ENCODE assay signal across 29 cellular contexts in genomic region chr6:50362706-50363105, GRCh38.
"Had no signal": no experiment of that assay in that cellular context is flagged by ENCODE, and none has a peak within 500 bp of the region (broad histone marks: within the 10 kb centered on the region; RNA-seq: fewer than 3 reads in every experiment).

No MANE protein-coding gene starts in this region.

- H3K27ac ChIP-seq: SK-N-MC, VCaP had no signal

- DNase-seq: activated CD4-positive, alpha-beta memory T cell treated with anti-CD3 and anti-CD28 coated beads, Interleukin-2, amount 10 ng/mL, durations not matched to agents 7 days and 5 days; activated CD4-positive, alpha-beta T cell treated with anti-CD3 and anti-CD28 coated beads for 36 hours; activated CD4-positive, alpha-beta T cell treated with anti-CD3 and anti-CD28 coated beads, Interleukin-2, amount 50 U/mL, for 1 hour; activated CD4-positive, CD25-positive, alpha-beta regulatory T cell; activated gamma-delta T cell; activated naive CD4-positive, alpha-beta T cell treated with anti-CD3 and anti-CD28 coated beads for 36 hours; activated T-cell treated with anti-CD3 and anti-CD28 coated beads for 4 hours; activated T-cell treated with anti-CD3 and anti-CD28 coated beads, Interleukin-2, amount 50 U/mL, for 48 hours; amygdala; cerebellar nuclear complex; KG1; MV-4-11; NCI-H1105; NCI-H146; NCI-H187 treated with DMSO at 0.1 percent for 48 hours; NCI-H2081 treated with DMSO at 0.1 percent for 48 hours; NCI-H2171; NCI-H226; NCI-H526; NCI-H774; SIG-M5; T-cell; T-helper 2 cell; T1000 had no signal

- FAIRE-seq: astrocyte, TTC549 had no signal

- H3K4me3 ChIP-seq: SK-N-MC had no signal

- ATAC-seq: activated CD4-positive, alpha-beta T cell treated with anti-CD3 and anti-CD28 coated beads for 36 hours; activated T-helper 17 cell treated with anti-CD3 and anti-CD28 coated beads, Interleukin-2, amount 50 U/mL, for 72 hours; T-cell had no signal
